ENCODE assay signal across 9 cellular contexts in genomic region chr2:74010087-74010541, GRCh38. TPM values are rescaled to one million over a fixed set of nuclear protein-coding genes. Genes with fewer than 3 reads are reported as not detected.
A peak's percentile ranks its signal among the peaks of the same experiment; 100 is the strongest.
DNase-seq lines count a peak whose midpoint lies in the region; ATAC-seq and TF ChIP-seq lines count a peak whose summit lies in the region.
"Had no signal": no experiment of that assay in that cellular context is flagged by ENCODE, and none has a peak within 500 bp of the region (broad histone marks: within the 10 kb centered on the region; RNA-seq: fewer than 3 reads in every experiment).

No MANE protein-coding gene starts in this region.

- H3K27me3 ChIP-seq in sigmoid colon: no peaks in the 10 kb centered on the region
- H3K27me3 ChIP-seq in vagina: no peaks in the 10 kb centered on the region

- TF ChIP-seq CTCF in glutamatergic neuron (IDR thresholded peaks at IDR 0.05; ENCODE audit: partially characterized antibody, unreplicated experiment) (no peak), sigmoid colon (IDR thresholded peaks at IDR 0.05) (no peak), vagina (IDR thresholded peaks at IDR 0.05) (no peak)

- no peaks in the 10 kb centered on the region for H3K36me3 Mint-ChIP-seq in glutamatergic neuron (ENCODE audit: unreplicated experiment)
- H3K36me3 Mint-ChIP-seq in activated CD4-positive, alpha-beta T cell treated with anti-CD3 and anti-CD28 coated beads for 36 hours (ENCODE audit: low read depth): peaks cover 15% of the 10 kb centered on the region

- no peaks in the 10 kb centered on the region for H3K27me3 Mint-ChIP-seq in glutamatergic neuron (ENCODE audit: unreplicated experiment)
- no peaks in the 10 kb centered on the region for H3K27me3 Mint-ChIP-seq in activated CD4-positive, alpha-beta T cell treated with anti-CD3 and anti-CD28 coated beads for 36 hours

- peaks cover 6% of the 10 kb centered on the region for H3K9me3 Mint-ChIP-seq in glutamatergic neuron (ENCODE audit: unreplicated experiment)
- H3K9me3 Mint-ChIP-seq in activated CD4-positive, alpha-beta T cell treated with anti-CD3 and anti-CD28 coated beads for 36 hours (ENCODE audit: low read depth): no peaks in the 10 kb centered on the region
- H3K9me3 Mint-ChIP-seq: activated T-helper 1 cell treated with anti-CD3 and anti-CD28 coated beads, Interleukin-12 subunit alpha, Interleukin-12 subunit beta, Interleukin-2, Interleukin-4 antibody, amounts not matched to agents 30 ng/mL and 10 ng/mL and 1 ng/mL, durations not matched to agents 14 hours and 24 hours and 36 hours had no signal

- DNase-seq in HT-29 (ENCODE audit: low spot score) (peak; percentile 88), NCI-H510A treated with DMSO at 0.1 percent for 48 hours (lab: John Stamatoyannopoulos, UW) (peak; percentile 100), glutamatergic neuron (no peak), sigmoid colon (peak; percentile 59), NCI-H748 treated with DMSO at 0.1 percent for 48 hours (lab: John Stamatoyannopoulos, UW) (no peak), vagina (ENCODE audit: extremely low spot score in 2 of 2) (no peak)
- no peak for DNase-seq in activated CD4-positive, alpha-beta T cell treated with anti-CD3 and anti-CD28 coated beads for 36 hours

- H3K27ac ChIP-seq in sigmoid colon: no peak overlapping the region
- H3K27ac ChIP-seq in vagina: no peak overlapping the region

- CTCF ChIA-PET in activated CD4-positive, alpha-beta T cell treated with anti-CD3 and anti-CD28 coated beads for 36 hours (lab: Charles Lee): no interaction called here

- intact Hi-C loops in sigmoid colon (cut with DNase I): no loop called here
- intact Hi-C loops in vagina (cut with DNase I): no loop called here
- intact Hi-C loops in activated CD4-positive, alpha-beta T cell treated with anti-CD3 and anti-CD28 coated beads for 36 hours (cut with DNase I, micrococcal nuclease): no loop called here

- 27 to 55% methylated on average over 13 of the region's 13 CpGs for WGBS in sigmoid colon, 2 donors

- H3K36me3 ChIP-seq in sigmoid colon (no peaks in the 10 kb centered on the region), vagina (no peaks in the 10 kb centered on the region)

- peak overlapping the region; percentile 20 for H3K4me3 Mint-ChIP-seq in glutamatergic neuron (ENCODE audit: unreplicated experiment)
- H3K4me3 Mint-ChIP-seq in activated CD4-positive, alpha-beta T cell treated with anti-CD3 and anti-CD28 coated beads for 36 hours: no peak overlapping the region
- H3K4me3 Mint-ChIP-seq: activated T-helper 1 cell treated with anti-CD3 and anti-CD28 coated beads, Interleukin-12 subunit alpha, Interleukin-12 subunit beta, Interleukin-2, Interleukin-4 antibody, amounts not matched to agents 30 ng/mL and 10 ng/mL and 1 ng/mL, durations not matched to agents 14 hours and 24 hours and 36 hours had no signal

- POLR2A ChIA-PET in activated CD4-positive, alpha-beta T cell treated with anti-CD3 and anti-CD28 coated beads for 36 hours (lab: Charles Lee): interaction anchor here (1.3 kb wide), 1 partner anchor 22 kb away, joined by 5 read pairs; no protein-coding TSS in a partner anchor

- no peaks in the 10 kb centered on the region for H3K9me3 ChIP-seq in sigmoid colon
- no peaks in the 10 kb centered on the region for H3K9me3 ChIP-seq in vagina

- peaks cover 50% of the 10 kb centered on the region for H3K4me1 Mint-ChIP-seq in glutamatergic neuron (ENCODE audit: low read depth, unreplicated experiment)
- H3K4me1 Mint-ChIP-seq in activated CD4-positive, alpha-beta T cell treated with anti-CD3 and anti-CD28 coated beads for 36 hours: peaks cover 44% of the 10 kb centered on the region

- peak overlapping the region; percentile 33 for H3K27ac Mint-ChIP-seq in glutamatergic neuron (ENCODE audit: unreplicated experiment)
- no peak overlapping the region for H3K27ac Mint-ChIP-seq in activated CD4-positive, alpha-beta T cell treated with anti-CD3 and anti-CD28 coated beads for 36 hours
- H3K27ac Mint-ChIP-seq: activated T-helper 1 cell treated with anti-CD3 and anti-CD28 coated beads, Interleukin-12 subunit alpha, Interleukin-12 subunit beta, Interleukin-2, Interleukin-4 antibody, amounts not matched to agents 30 ng/mL and 10 ng/mL and 1 ng/mL, durations not matched to agents 14 hours and 24 hours and 36 hours had no signal

- ATAC-seq in HG03097 (IDR thresholded peaks at IDR 0.05; ENCODE audit: low FRiP score, unreplicated experiment): no peak
- no peak for ATAC-seq in activated CD4-positive, alpha-beta T cell treated with anti-CD3 and anti-CD28 coated beads for 36 hours

- H3K4me3 ChIP-seq in sigmoid colon (no peak overlapping the region), vagina (no peak overlapping the region)

- TF ChIP-seq POLR2A in sigmoid colon (IDR thresholded peaks at IDR 0.05) (no peak), vagina (IDR thresholded peaks at IDR 0.05) (no peak)

- no peak for TF ChIP-seq EP300 in sigmoid colon (IDR thresholded peaks at IDR 0.05)

- H3K4me1 ChIP-seq in sigmoid colon (peaks cover 0 to 28% (median 22%) of the 10 kb centered on the region in 4 donors), vagina (peaks cover 48% of the 10 kb centered on the region)

RNA-seq across cellular contexts. Expression of gene TET3, which starts 25.4 kb away (rescaled TPM):
- total RNA-seq in HT-29 (2014; rRNA removed; shearing (Covaris generic)): 11.7 and 13.3 TPM in 2 replicates
- total RNA-seq in glutamatergic neuron (ENCODE audit: unreplicated experiment): 92.4 TPM
- total RNA-seq in sigmoid colon: 1 to 10 TPM; 3.1 to 5.8 (median 3.6) TPM
- 1 to 10 TPM; 1.8 to 9.6 (median 2.5) TPM for polyA plus RNA-seq in sigmoid colon
- total RNA-seq in vagina: 12.3 TPM
- 10 to 100 TPM; 15.0 to 17.3 TPM for total RNA-seq in activated CD4-positive, alpha-beta T cell treated with anti-CD3 and anti-CD28 coated beads for 36 hours

Comparison
In these comparisons a context has a peak if more than half of its experiments do, and no peak if none do; other contexts are left out.
1. DNase-seq: peak in HT-29 (single experiment), NCI-H510A treated with DMSO at 0.1 percent for 48 hours (single experiment) and sigmoid colon (single experiment); none in glutamatergic neuron (single experiment), NCI-H748 treated with DMSO at 0.1 percent for 48 hours (single experiment), vagina (0 of 2) and activated CD4-positive, alpha-beta T cell treated with anti-CD3 and anti-CD28 coated beads for 36 hours (single experiment).